In the genomic region with DNA sequence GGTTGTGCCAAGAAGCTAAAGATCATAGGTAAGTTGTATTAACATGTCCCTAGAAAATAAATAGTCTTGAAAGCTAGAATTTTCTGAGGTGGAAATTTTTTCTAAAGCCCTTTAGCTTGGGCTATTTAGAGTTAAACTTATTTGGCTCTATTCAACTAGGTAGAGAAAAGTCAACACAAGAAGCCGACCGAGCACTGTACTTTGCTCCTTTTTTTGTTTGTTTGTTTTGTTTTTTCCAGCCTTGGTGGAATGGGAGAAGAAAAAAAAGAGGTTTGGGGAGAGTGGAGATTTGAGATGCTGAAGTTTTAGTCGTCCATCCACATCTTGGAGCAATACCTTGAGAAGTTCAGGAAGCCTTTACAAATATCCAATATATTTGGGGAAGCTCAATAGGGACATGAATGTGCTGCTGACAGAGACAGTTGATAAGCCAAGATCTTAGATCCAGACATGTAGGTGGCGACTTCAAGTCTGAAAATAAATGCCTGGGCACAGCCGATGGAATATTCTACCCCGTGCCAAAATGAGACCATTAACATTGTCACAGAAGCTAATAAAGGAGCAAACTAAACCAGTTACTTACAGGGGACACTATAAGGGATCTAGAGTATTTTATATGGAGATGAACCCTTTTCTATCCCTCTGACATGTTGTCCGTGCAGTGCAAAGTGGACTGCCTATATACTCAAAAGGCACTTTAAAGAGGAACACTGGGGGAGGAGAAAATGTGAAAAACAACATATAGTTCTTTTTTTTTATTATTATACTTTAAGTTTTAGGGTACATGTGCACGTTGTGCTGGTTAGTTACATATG, we compare ENCODE assay signal across 26 cellular contexts.
"Had no signal": no experiment of that assay in that cellular context is flagged by ENCODE, and none has a peak within 500 bp of the region (broad histone marks: within the 10 kb centered on the region; RNA-seq: fewer than 3 reads in every experiment).

No MANE protein-coding gene starts in this region.

- DNase-seq: activated B cell treated with CpG ODN at 0.5 μM for 24 hours; activated CD4-positive, alpha-beta memory T cell treated with anti-CD3 and anti-CD28 coated beads for 36 hours; activated CD4-positive, alpha-beta T cell treated with anti-CD3 and anti-CD28 coated beads, Interleukin-2, amount 10 ng/mL, durations not matched to agents 7 days and 5 days; activated CD8-positive, alpha-beta memory T cell treated with anti-CD3 and anti-CD28 coated beads for 24 hours; activated effector memory CD4-positive, alpha-beta T cell treated with anti-CD3 and anti-CD28 coated beads, Interleukin-2, amount 50 U/mL, for 16 hours; activated naive CD4-positive, alpha-beta T cell treated with Interleukin-2 at 50 U/mL for 16 hours; activated naive CD8-positive, alpha-beta T cell treated with anti-CD3 and anti-CD28 coated beads, Interleukin-2, amount 50 U/mL, for 24 hours; activated T-cell treated with anti-CD3 and anti-CD28 coated beads, Interleukin-2, amount 50 U/mL, for 4 hours; amniotic stem cell; caudate nucleus; IMR-90; Kasumi-1; KBM-7; NCI-H2029; NCI-H2107; NCI-H2171 treated with DMSO at 0.1 percent for 48 hours; NCI-H226; NCI-H510A treated with DMSO at 0.1 percent for 48 hours; NCI-H69; NK-92 treated with Interleukin-12 subunit alpha and Interleukin-12 subunit beta, amount 100 ng/mL, for 24 hours; PC-3; SIG-M5; T-helper 17 cell; T-helper 9 cell had no signal

- H3K27me3 ChIP-seq: ascending aorta had no signal

- H3K27ac ChIP-seq: ascending aorta had no signal

- ATAC-seq: activated naive CD4-positive, alpha-beta T cell treated with anti-CD3 and anti-CD28 coated beads, Interleukin-2, amount 50 U/mL, for 72 hours; activated naive CD8-positive, alpha-beta T cell treated with anti-CD3 and anti-CD28 coated beads, Interleukin-2, amount 50 U/mL, for 24 hours; activated T-cell treated with anti-CD3 and anti-CD28 coated beads, Interleukin-2, amount 50 U/mL, for 4 hours; PC-3; T-helper 17 cell had no signal

- H3K4me3 ChIP-seq: ascending aorta had no signal

- H3K36me3 ChIP-seq: ascending aorta had no signal

- H3K9me3 ChIP-seq: ascending aorta had no signal

- H3K4me1 ChIP-seq: ascending aorta had no signal
